8 cellular contexts compared by ENCODE assay signal in the genomic region with DNA sequence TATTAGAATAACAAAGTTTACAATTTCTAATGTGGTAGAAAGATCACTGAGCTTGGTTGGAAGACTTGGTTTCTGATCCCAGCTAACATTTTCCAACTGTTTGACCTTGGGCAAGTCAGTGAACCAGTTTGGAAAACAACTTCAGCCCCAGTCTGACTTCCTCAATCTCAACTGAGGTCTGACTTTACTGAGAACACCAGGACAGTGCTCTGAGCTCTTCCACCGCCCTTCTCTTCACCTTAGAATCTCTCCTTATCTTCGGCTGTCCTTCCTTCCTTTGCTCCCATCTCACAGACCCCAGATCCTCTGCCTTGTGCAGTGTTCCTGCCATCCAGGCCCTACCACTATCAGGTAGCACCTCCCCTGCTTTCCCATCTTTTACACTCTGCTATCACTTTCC.
"Had no signal": no experiment of that assay in that cellular context is flagged by ENCODE, and none has a peak within 500 bp of the region (broad histone marks: within the 10 kb centered on the region; RNA-seq: fewer than 3 reads in every experiment).

No MANE protein-coding gene starts in this region.

- H3K27ac ChIP-seq: HL-60 had no signal

- DNase-seq: H9, HCEC 1CT, KG1 had no signal

- H3K4me2 ChIP-seq: GM23338 had no signal

- ATAC-seq: GM23338, HepG2 had no signal

- H3K4me3 ChIP-seq: GM23338 had no signal

- FAIRE-seq: H1, H54, HepG2 had no signal

- H2AFZ ChIP-seq: GM23338 had no signal
